ENCODE assay signal across 11 cellular contexts in genomic region chr20:39853664-39854063, GRCh38.
DNase-seq lines count a peak whose midpoint lies in the region; ATAC-seq lines count a peak whose summit lies in the region.
"Had no signal": no experiment of that assay in that cellular context is flagged by ENCODE, and none has a peak within 500 bp of the region (broad histone marks: within the 10 kb centered on the region; RNA-seq: fewer than 3 reads in every experiment).

No MANE protein-coding gene starts in this region.

- no peak for ATAC-seq in GM21526 (IDR thresholded peaks at IDR 0.05; ENCODE audit: low FRiP score, unreplicated experiment)

- DNase-seq in NCI-H1417 (lab: John Stamatoyannopoulos, UW) (peak in 2 of 3 experiments; percentile 19 to 67), NCI-H1417 treated with DMSO at 0.1 percent for 48 hours (lab: John Stamatoyannopoulos, UW) (no peak), HT1080 (ENCODE audit: low read depth) (peak; percentile 23), fibroblast of peridontal ligament (ENCODE audit: extremely low read depth) (peak; percentile 82), stromal cell of bone marrow (ENCODE audit: low read depth) (peak; percentile 59), NCI-H524 treated with DMSO at 0.1 percent for 48 hours (lab: John Stamatoyannopoulos, UW) (no peak), NOMO-1 treated with dmso at 0.1 percent for 144 hours (lab: John Stamatoyannopoulos, UW; ENCODE audit: unreplicated experiment) (no peak)
- DNase-seq: 8988T, erythroblast, NCI-H2171 had no signal

Comparison
In these comparisons a context has a peak if more than half of its experiments do, and no peak if none do; other contexts are left out.
1. DNase-seq: peak in NCI-H1417 (2 of 3), HT1080 (single experiment), fibroblast of peridontal ligament (single experiment) and stromal cell of bone marrow (single experiment); none in NCI-H1417 treated with DMSO at 0.1 percent for 48 hours (single experiment), NCI-H524 treated with DMSO at 0.1 percent for 48 hours (single experiment) and NOMO-1 treated with dmso at 0.1 percent for 144 hours (single experiment).